ENCODE assay signal across 1 cellular context in genomic region chr1:23168462-23169218, GRCh38.
A peak's percentile ranks its signal among the peaks of the same experiment; 100 is the strongest.
TF ChIP-seq lines count a peak whose summit lies in the region.

Gene LUZP1, minus strand, starts transcription at chr1:23168856.

TF ChIP-seq in HEK293, 187 proteins besides CTCF, POLR2A, EP300 and RAD21 (continued from another document):
- TF ChIP-seq ATF2 (tag by site-specific recombination; IDR thresholded peaks at IDR 0.05; ENCODE audit: low read depth), result peak; percentile 98
- TF ChIP-seq ZNF362 (tag by site-specific recombination; IDR thresholded peaks at IDR 0.05), result peak; percentile 90
- peak; percentile 67 for TF ChIP-seq PATZ1 (tag by site-specific recombination; IDR thresholded peaks at IDR 0.05)
- no peak for TF ChIP-seq ZBTB44 (tag by site-specific recombination; IDR thresholded peaks at IDR 0.05)
- no peak for TF ChIP-seq ZNF654 (tag by site-specific recombination; IDR thresholded peaks at IDR 0.05; ENCODE audit: low read depth)
- TF ChIP-seq EGR2 (tag by site-specific recombination; IDR thresholded peaks at IDR 0.05; ENCODE audit: low read depth), result no peak
- peak; percentile 88; the same call in 1 of the 2 replicates for TF ChIP-seq ZNF561 (tag by site-specific recombination; IDR thresholded peaks at IDR 0.05; ENCODE audit: borderline replicate concordance)
- TF ChIP-seq GLIS2 (tag by site-specific recombination; IDR thresholded peaks at IDR 0.05), result peak; percentile 20; the same call in 1 of the 2 replicates
